In the genomic region with DNA sequence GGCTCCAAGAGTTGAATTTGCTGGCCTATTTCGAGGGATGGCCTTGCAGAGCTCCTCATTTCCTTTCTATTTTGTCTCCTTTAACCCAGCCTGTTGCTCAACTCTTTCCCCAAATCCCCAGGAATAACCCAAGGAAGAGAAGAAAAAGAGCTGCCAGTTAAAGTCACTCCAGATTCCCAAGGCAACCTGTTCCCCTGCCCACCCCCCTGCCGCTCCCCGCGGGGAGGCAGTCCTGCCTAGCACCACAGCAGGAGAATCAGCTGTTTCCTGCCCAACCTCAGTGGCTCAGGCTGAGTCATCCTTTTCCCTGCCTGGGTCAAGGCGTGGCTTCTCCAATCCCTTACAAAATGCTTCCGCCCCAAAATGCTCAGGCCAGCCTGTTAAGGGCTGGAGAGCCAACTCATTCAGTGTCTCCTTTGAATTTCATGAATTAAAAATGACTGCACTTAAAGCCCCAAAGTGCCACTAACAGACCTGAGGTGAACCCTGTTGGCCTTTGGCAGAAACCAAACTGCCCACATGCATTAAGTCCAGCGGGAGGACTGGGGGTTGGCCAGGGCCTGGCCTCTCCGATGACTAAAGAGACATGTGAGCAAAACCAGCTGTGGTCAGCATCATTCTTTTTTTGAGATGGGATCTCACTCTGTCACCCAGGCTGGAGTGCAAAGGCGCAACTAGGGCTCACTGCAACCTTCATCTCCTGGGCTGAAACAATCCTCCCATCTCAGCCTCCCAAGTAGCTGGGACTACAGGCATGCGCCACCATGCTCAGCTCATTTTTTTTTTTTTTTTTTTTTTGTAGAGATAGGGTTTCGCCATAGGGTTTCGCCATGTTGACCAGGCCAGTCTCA, we compare ENCODE assay signal across 7 cellular contexts.
DNase-seq lines count a peak whose midpoint lies in the region; ATAC-seq, FAIRE-seq and TF ChIP-seq lines count a peak whose summit lies in the region.

No MANE protein-coding gene starts in this region.

- H3K18ac ChIP-seq in H9 (ENCODE audit: insufficient read length, low read depth, low read length) = no peak overlapping the region

- no peak overlapping the region for H2BK15ac ChIP-seq in H9 (ENCODE audit: low read depth, low read length)

- no peak overlapping the region for H4K5ac ChIP-seq in H9 (ENCODE audit: insufficient read length, low read depth, low read length)

- CTCF ChIA-PET in HepG2 (lab: Yijun Ruan, JAX; ENCODE audit: low intra/inter-chr PET ratio, low total read pairs) = no interaction called here

- H3K79me2 ChIP-seq in H9 (ENCODE audit: insufficient read depth, low read length) = no peaks in the 10 kb centered on the region
- no peaks in the 10 kb centered on the region for H3K79me2 ChIP-seq in HepG2 (ENCODE audit: insufficient read depth, low read length)

- H3K4me1 ChIP-seq in H9 (ENCODE audit: insufficient read depth, low read length) (peaks cover 8% of the 10 kb centered on the region), HepG2 (ENCODE audit: insufficient read depth, low read length) (peaks cover 57% of the 10 kb centered on the region), tibial nerve (peaks cover 0 to 19% (median 0%) of the 10 kb centered on the region in 4 donors)

- no peak overlapping the region for H3K14ac ChIP-seq in H9 (ENCODE audit: insufficient read depth, low read length)

- no peaks in the 10 kb centered on the region for H3K9me3 ChIP-seq in H9 (ENCODE audit: control insufficient read depth, low read depth, low read length)
- no peaks in the 10 kb centered on the region for H3K9me3 ChIP-seq in HepG2 (ENCODE audit: low read length)
- no peaks in the 10 kb centered on the region for H3K9me3 ChIP-seq in tibial nerve

- H3K27me3 ChIP-seq in H9 (ENCODE audit: insufficient read depth, low read length) (no peaks in the 10 kb centered on the region), HepG2 (ENCODE audit: control insufficient read depth in 1 of 2, insufficient read depth in 2 of 2, low read length in 2 of 2) (no peaks in the 10 kb centered on the region), tibial nerve (no peaks in the 10 kb centered on the region)

- H4K8ac ChIP-seq in H9 (replicated peaks; ENCODE audit: insufficient read length, low read depth, low read length) = no peak overlapping the region

- H4K20me1 ChIP-seq in H9 (ENCODE audit: control insufficient read depth, insufficient read depth, insufficient read length) = no peaks in the 10 kb centered on the region
- no peaks in the 10 kb centered on the region for H4K20me1 ChIP-seq in HepG2 (ENCODE audit: insufficient read depth, low read length)

- H2BK120ac ChIP-seq in H9 (ENCODE audit: low read depth, low read length, poor library complexity, severe bottlenecking) = no peak overlapping the region

- peaks cover 16% of the 10 kb centered on the region in 2 experiments for H3K4me1 Mint-ChIP-seq in H9

- no CpG with 5 or more reads among the region's 12 CpGs for WGBS in H9 (ENCODE audit: extremely low coverage, insufficient read length, low lambda C conversion rate)
- 47% methylated on average over 12 of the region's 12 CpGs for WGBS in HepG2 (ENCODE audit: low lambda C conversion rate)
- 50 to 53% methylated on average over 12 of the region's 12 CpGs for WGBS in tibial nerve, 2 donors

- H3K9ac ChIP-seq in H9 (ENCODE audit: extremely low read depth, insufficient read length, low read length) (no peak overlapping the region), HepG2 (ENCODE audit: insufficient read depth, low read depth, low read length) (no peak overlapping the region)

- peak overlapping the region; percentile 64 to 98 (median 95); a peak in 5 of 7 replicates for H3K27ac Mint-ChIP-seq in H9

- peak; percentile 96 for DNase-seq in H9
- peak; percentile 84 for DNase-seq in OCI-M1 (lab: John Stamatoyannopoulos, UW)
- DNase-seq in dedifferentiated amniotic fluid mesenchymal stem cell (ENCODE audit: extremely low spot score) = peak; percentile 92
- peak; percentile 57 for DNase-seq in HepG2 (ENCODE audit: low spot score)
- DNase-seq in tibial nerve (ENCODE audit: low spot score in 2 of 2) = peak; percentile 30 to 73
- DNase-seq in cortex of kidney (lab: John Stamatoyannopoulos, UW) = no peak

- in situ Hi-C loops in HepG2 (cut with HindIII; ENCODE audit: extremely low pct_ligation_motif_present, low pct_unique_long_range_greater_than_20kb) = no loop called here

- peaks cover 0 to 4% (median 0%) of the 10 kb centered on the region in 3 experiments; a peak in 2 of 7 replicates for H3K36me3 Mint-ChIP-seq in H9 (ENCODE audit: insufficient read depth in 1 of 3, low read depth in 3 of 3)

- no peak overlapping the region for H4K91ac ChIP-seq in H9 (ENCODE audit: insufficient read length, low read depth, low read length)

- H2AK5ac ChIP-seq in H9 (ENCODE audit: insufficient read length, low read length) = no peak overlapping the region

- no peak overlapping the region for H2BK20ac ChIP-seq in H9 (ENCODE audit: low read depth, low read length, poor library complexity, severe bottlenecking)

- H3K4me2 ChIP-seq in H9 (ENCODE audit: insufficient read depth, insufficient read length, low read length) (no peak overlapping the region), HepG2 (ENCODE audit: low read depth, low read length) (peak overlapping the region; percentile 25; the same call in 1 of the 2 replicates)

- no peak overlapping the region for H3K23ac ChIP-seq in H9 (ENCODE audit: insufficient read length, low read depth, low read length)

- no TSS peak for BruUV-seq in HepG2 (replicated peaks; lab: Mats Ljungman, UMichigan)

- no peaks in the 10 kb centered on the region for H3K79me1 ChIP-seq in H9 (ENCODE audit: insufficient read depth, low read depth, low read length, poor library complexity, severe bottlenecking)

- H3K36me3 ChIP-seq in HepG2 (replicated peaks in 1 of 2; ENCODE audit: control insufficient read depth in 1 of 2, insufficient read depth in 2 of 2, low read length in 2 of 2) (no peaks in the 10 kb centered on the region), tibial nerve (no peaks in the 10 kb centered on the region)

- H3K27ac ChIP-seq in H9 (ENCODE audit: insufficient read length, low read depth, low read length) (peak overlapping the region; percentile 42), HepG2 (ENCODE audit: extremely low read length, insufficient read depth, low read length) (no peak overlapping the region), tibial nerve (peak overlapping the region in 2 of 4 donors; percentile 59 to 66)

- intact Hi-C loops in HepG2 (cut with micrococcal nuclease; ENCODE audit: unreplicated experiment) = loop anchor here (10.0 kb wide), 1 partner anchor 85 kb away; a partner anchor contains a TSS

- no peak for TF ChIP-seq RAD21 in HepG2 (CRISPR knock-in tag; IDR thresholded peaks at IDR 0.05)

- no peak overlapping the region for H2BK5ac ChIP-seq in H9 (ENCODE audit: insufficient read length, low read length)

- TF ChIP-seq POLR2A in HepG2 (IDR thresholded peaks at IDR 0.05; ENCODE audit: insufficient read depth in 1 of 2, low read depth in 2 of 2, low read length in 2 of 2) (no peak), tibial nerve (IDR thresholded peaks at IDR 0.05) (no peak)

- H3T11ph ChIP-seq in H9 (ENCODE audit: low read length) = no peak overlapping the region

- H3K4ac ChIP-seq in H9 (ENCODE audit: low read depth, low read length) = no peak overlapping the region

- TF ChIP-seq EP300 in HepG2 (IDR thresholded peaks at IDR 0.05; ENCODE audit: low read depth in 2 of 2, low read length in 2 of 2) (no peak), HepG2 (CRISPR knock-in tag; IDR thresholded peaks at IDR 0.05; ENCODE audit: borderline replicate concordance) (no peak), tibial nerve (IDR thresholded peaks at IDR 0.05) (peak in 1 of 2 donors; percentile 81)

- ATAC-seq in HepG2 (peak; percentile 79), GM18870 (IDR thresholded peaks at IDR 0.05; ENCODE audit: unreplicated experiment) (no peak)

- H2BK12ac ChIP-seq in H9 (ENCODE audit: insufficient read length, low read depth, low read length) = no peak overlapping the region

- H3K4me3 Mint-ChIP-seq in H9 = peak overlapping the region in 1 of 2 experiments; percentile 30; a peak in 2 of 5 replicates

- no peaks in the 10 kb centered on the region for H3K23me2 ChIP-seq in H9 (ENCODE audit: insufficient read length, low read depth, low read length, poor library complexity, severe bottlenecking)

- FAIRE-seq in HepG2 (lab: Jason Lieb, UNC) = no peak

- no peak overlapping the region for H2AFZ ChIP-seq in H9 (ENCODE audit: low read length)
- H2AFZ ChIP-seq in HepG2 (ENCODE audit: low read length) = no peak overlapping the region

- no peak overlapping the region for H3K4me3 ChIP-seq in HepG2 (replicated peaks in 1 of 3; ENCODE audit: insufficient read depth in 1 of 3, low read depth in 2 of 3, low read length in 3 of 3)
- H3K4me3 ChIP-seq in tibial nerve = no peak overlapping the region

- H3K9me3 Mint-ChIP-seq in H9 = peaks cover 0 to 4% of the 10 kb centered on the region in 2 experiments; a peak in 2 of 5 replicates

- POLR2A ChIA-PET in HepG2 (lab: Yijun Ruan, JAX) = interaction anchor here (1.0 kb wide), 1 partner anchor 15 kb away, joined by 3 read pairs; no protein-coding TSS in a partner anchor

- no peaks in the 10 kb centered on the region for H3K27me3 Mint-ChIP-seq in H9 (ENCODE audit: low read depth)

- no peak for TF ChIP-seq CTCF in H9 (conservative IDR thresholded peaks at IDR 0.05)
- peak; percentile 41 for TF ChIP-seq CTCF in HepG2 (CRISPR knock-in tag; IDR thresholded peaks at IDR 0.05)
- no peak for TF ChIP-seq CTCF in tibial nerve (IDR thresholded peaks at IDR 0.05)

- H3K56ac ChIP-seq in H9 (ENCODE audit: insufficient read length, low read depth, low read length) = no peak overlapping the region
